1 cellular context compared by ENCODE assay signal in genomic region chr1:32272557-32273388, GRCh38.
TF ChIP-seq lines count a peak whose summit lies in the region.

No MANE protein-coding gene starts in this region.

TF ChIP-seq in HEK293, 187 proteins besides CTCF, POLR2A, EP300 and RAD21 (continued from another document and continues in another):
- TF ChIP-seq ZBTB11 (tag by site-specific recombination; conservative IDR thresholded peaks at IDR 0.05; ENCODE audit: low read depth) (no peak), ZNF530 (tag by site-specific recombination; IDR thresholded peaks at IDR 0.05; ENCODE audit: low read depth) (no peak), ZNF239 (tag by site-specific recombination; IDR thresholded peaks at IDR 0.05) (0 out of 2 replicates have a peak, but pooled peaks have one; percentile 43), ZNF704 (tag by site-specific recombination; IDR thresholded peaks at IDR 0.05) (no peak), ZNF549 (tag by site-specific recombination; IDR thresholded peaks at IDR 0.05) (no peak), ZNF513 (tag by site-specific recombination; IDR thresholded peaks at IDR 0.05) (no peak), GLI4 (tag by site-specific recombination; IDR thresholded peaks at IDR 0.05) (no peak), ZNF169 (tag by site-specific recombination; IDR thresholded peaks at IDR 0.05) (no peak), ZSCAN4 (tag by site-specific recombination; IDR thresholded peaks at IDR 0.05) (peak; percentile 96), SP3 (tag by site-specific recombination; IDR thresholded peaks at IDR 0.05) (no peak), OVOL3 (tag by site-specific recombination; IDR thresholded peaks at IDR 0.05) (no peak; the same call in 1 of the 2 replicates), ZNF423 (tag by site-specific recombination; IDR thresholded peaks at IDR 0.05) (no peak), ZNF639 (tag by site-specific recombination; IDR thresholded peaks at IDR 0.05) (no peak), ZNF48 (tag by site-specific recombination; IDR thresholded peaks at IDR 0.05) (no peak), ZNF692 (tag by site-specific recombination; IDR thresholded peaks at IDR 0.05) (no peak), ZNF473 (tag by site-specific recombination; IDR thresholded peaks at IDR 0.05) (peak; percentile 13; the same call in 1 of the 2 replicates), ZNF214 (tag by site-specific recombination; IDR thresholded peaks at IDR 0.05; ENCODE audit: borderline replicate concordance) (no peak), ZNF324 (tag by site-specific recombination; IDR thresholded peaks at IDR 0.05) (0 out of 2 replicates have a peak, but pooled peaks have one; percentile 18), ZNF37A (tag by site-specific recombination; IDR thresholded peaks at IDR 0.05) (no peak), SP2 (tag by site-specific recombination; IDR thresholded peaks at IDR 0.05) (no peak), ZNF621 (tag by site-specific recombination; IDR thresholded peaks at IDR 0.05) (0 out of 2 replicates have a peak, but pooled peaks have one; percentile 48), ZNF785 (tag by site-specific recombination; IDR thresholded peaks at IDR 0.05) (no peak), ZNF19 (tag by site-specific recombination; IDR thresholded peaks at IDR 0.05; ENCODE audit: low read depth) (no peak), ZNF747 (tag by site-specific recombination; IDR thresholded peaks at IDR 0.05) (no peak), BCL11B (tag by site-specific recombination; IDR thresholded peaks at IDR 0.05; ENCODE audit: low read depth) (no peak), ZNF596 (tag by site-specific recombination; IDR thresholded peaks at IDR 0.05) (peak; percentile 100), ZBTB10 (tag by site-specific recombination; IDR thresholded peaks at IDR 0.05) (peak; percentile 44; the same call in 1 of the 2 replicates), FEZF1 (tag by site-specific recombination; IDR thresholded peaks at IDR 0.05) (no peak), GLIS2 (tag by site-specific recombination; IDR thresholded peaks at IDR 0.05) (peak; percentile 68), ZBTB6 (tag by site-specific recombination; IDR thresholded peaks at IDR 0.05) (no peak), ZNF501 (tag by site-specific recombination; IDR thresholded peaks at IDR 0.05) (no peak), ZNF184 (tag by site-specific recombination; IDR thresholded peaks at IDR 0.05) (no peak), ZNF114 (tag by site-specific recombination; IDR thresholded peaks at IDR 0.05) (no peak), ZNF658 (tag by site-specific recombination; IDR thresholded peaks at IDR 0.05) (0 out of 2 replicates have a peak, but pooled peaks have one; percentile 42), HOXD13 (CRISPR knock-in tag; IDR thresholded peaks at IDR 0.05; ENCODE audit: borderline replicate concordance) (no peak), ZNF664 (tag by site-specific recombination; IDR thresholded peaks at IDR 0.05) (no peak), REST (tag by site-specific recombination; IDR thresholded peaks at IDR 0.05) (no peak), SP7 (tag by site-specific recombination; IDR thresholded peaks at IDR 0.05) (no peak), ZNF544 (tag by site-specific recombination; IDR thresholded peaks at IDR 0.05) (0 out of 2 replicates have a peak, but pooled peaks have one; percentile 53), ZNF366 (tag by site-specific recombination; conservative IDR thresholded peaks at IDR 0.05) (peak; percentile 60; the same call in 1 of the 2 replicates), ZNF645 (tag by site-specific recombination; IDR thresholded peaks at IDR 0.05) (0 out of 2 replicates have a peak, but pooled peaks have one; percentile 51), YY1 (tag by site-specific recombination; IDR thresholded peaks at IDR 0.05) (no peak), ZNF654 (tag by site-specific recombination; IDR thresholded peaks at IDR 0.05; ENCODE audit: low read depth) (no peak), ZNF341 (tag by site-specific recombination; IDR thresholded peaks at IDR 0.05; ENCODE audit: low read depth) (no peak), ZNF138 (tag by site-specific recombination; IDR thresholded peaks at IDR 0.05; ENCODE audit: borderline replicate concordance) (no peak), ZNF140 (tag by site-specific recombination; IDR thresholded peaks at IDR 0.05) (no peak)
